ENCODE assay signal across 10 cellular contexts in genomic region chr1:63537940-63538339, GRCh38. TPM values are rescaled to one million over a fixed set of nuclear protein-coding genes. Genes with fewer than 3 reads are reported as not detected.
DNase-seq lines count a peak whose midpoint lies in the region; ATAC-seq and TF ChIP-seq lines count a peak whose summit lies in the region.
"Had no signal": no experiment of that assay in that cellular context is flagged by ENCODE, and none has a peak within 500 bp of the region (broad histone marks: within the 10 kb centered on the region; RNA-seq: fewer than 3 reads in every experiment).

No MANE protein-coding gene starts in this region.

- H3K4me1 ChIP-seq in SK-N-SH (ENCODE audit: control insufficient read depth in 1 of 2, insufficient read depth in 2 of 2, low read depth in 1 of 2, low read length in 1 of 2): no peaks in the 10 kb centered on the region

- H3K9me3 ChIP-seq in SK-N-SH: no peaks in the 10 kb centered on the region

- H3K4me3 ChIP-seq in AG04449 (ENCODE audit: low read depth, low read length) (no peak overlapping the region), SK-N-SH (ENCODE audit: low read depth in 2 of 2, low read length in 1 of 2) (no peak overlapping the region)

- ATAC-seq in GM18517 (IDR thresholded peaks at IDR 0.05; ENCODE audit: unreplicated experiment) (no peak), HG02973 (IDR thresholded peaks at IDR 0.05; ENCODE audit: unreplicated experiment) (no peak)

- no peak overlapping the region for H3K4me2 ChIP-seq in SK-N-SH

- no peaks in the 10 kb centered on the region for H3K79me2 ChIP-seq in SK-N-SH (ENCODE audit: insufficient read depth)

- DNase-seq in AG04449 (ENCODE audit: low read depth, low spot score) (no peak), GM10266 (ENCODE audit: extremely low spot score) (no peak), SK-N-SH (peak; percentile 7), germinal center (ENCODE audit: low spot score) (peak; percentile 4), pons (ENCODE audit: low spot score) (no peak), putamen (ENCODE audit: low spot score) (no peak)
- DNase-seq: activated T-cell treated with anti-CD3 and anti-CD28 coated beads, Interleukin-2, amount 50 U/mL, for 24 hours; stimulated activated CD4-positive, alpha-beta T cell treated with anti-CD3 and anti-CD28 coated beads, Interleukin-1b, Interleukin-23, amount 100 ng/mL, for 48 hours had no signal

- H3K27me3 ChIP-seq in SK-N-SH (ENCODE audit: insufficient read depth): no peaks in the 10 kb centered on the region

- 6% methylated on average over 1 of the region's 1 CpG for WGBS in SK-N-SH (ENCODE audit: low lambda C conversion rate)

- TF ChIP-seq CTCF in AG04449 (IDR thresholded peaks at IDR 0.05; ENCODE audit: insufficient read depth, low read length, missing control alignments) (peak; percentile 16), GM10266 (IDR thresholded peaks at IDR 0.05; ENCODE audit: control insufficient read depth, insufficient read depth, low read depth, missing control alignments) (peak; percentile 16), SK-N-SH (IDR thresholded peaks at IDR 0.05) (peak; percentile 70)

- POLR2A ChIA-PET in AG04449 (lab: Yijun Ruan, JAX) (no interaction called here), SK-N-SH (lab: Yijun Ruan, JAX) (no interaction called here)

- H3K9ac ChIP-seq in SK-N-SH: no peak overlapping the region

- H3F3A ChIP-seq in SK-N-SH (replicated peaks; ENCODE audit: insufficient read depth): peaks cover 7% of the 10 kb centered on the region

- H2AFZ ChIP-seq in SK-N-SH (ENCODE audit: low read depth): no peak overlapping the region

- peaks cover 23 to 25% of the 10 kb centered on the region in 2 experiments for H3K36me3 ChIP-seq in SK-N-SH (replicated peaks in 1 of 2; ENCODE audit: control insufficient read depth in 1 of 2, insufficient read depth in 2 of 2, low read length in 1 of 2)

- TF ChIP-seq RAD21 in SK-N-SH (IDR thresholded peaks at IDR 0.05; ENCODE audit: low read length): peak; percentile 59

- TF ChIP-seq EP300 in SK-N-SH (IDR thresholded peaks at IDR 0.05; ENCODE audit: borderline replicate concordance in 1 of 2, low read depth in 1 of 2, low read length in 1 of 2): no peak

- CTCF ChIA-PET in AG04449 (lab: Yijun Ruan, JAX) (interaction anchor here (0.8 to 4.3 kb wide), 13 partner anchors 10 to 710 kb away, joined by 3 to 25 read pairs (median 6); no protein-coding TSS in a partner anchor), SK-N-SH (lab: Yijun Ruan, JAX) (interaction anchor here (0.7 to 4.0 kb wide), 31 partner anchors 10 to 707 kb away, joined by 3 to 29 read pairs (median 3); partner anchors contain the start of genes EFCAB7 and ITGB3BP)

- no peak overlapping the region for H3K27ac ChIP-seq in SK-N-SH (ENCODE audit: low read depth in 2 of 2, low read length in 1 of 2)

- no peaks in the 10 kb centered on the region for H4K20me1 ChIP-seq in SK-N-SH (ENCODE audit: insufficient read depth)

- no peaks in the 10 kb centered on the region for H3K9me2 ChIP-seq in SK-N-SH

TF ChIP-seq in SK-N-SH, 30 proteins besides CTCF, POLR2A, EP300 and RAD21:
- no peak for TF ChIP-seq TEAD4 (IDR thresholded peaks at IDR 0.05; ENCODE audit: borderline replicate concordance, insufficient read depth)
- no peak for TF ChIP-seq MEF2A (IDR thresholded peaks at IDR 0.05; ENCODE audit: borderline replicate concordance, low read depth)
- TF ChIP-seq FOXJ3 (CRISPR knock-in tag; IDR thresholded peaks at IDR 0.05): no peak
- no peak for TF ChIP-seq USF2 (IDR thresholded peaks at IDR 0.05; ENCODE audit: borderline replicate concordance, low read depth, low read length)
- no peak for TF ChIP-seq MAX (IDR thresholded peaks at IDR 0.05; ENCODE audit: low read depth)
- no peak for TF ChIP-seq IRF3 (IDR thresholded peaks at IDR 0.05; ENCODE audit: low read depth, low read length)
- TF ChIP-seq REST (IDR thresholded peaks at IDR 0.05; ENCODE audit: low read depth, low read length): no peak
- no peak for TF ChIP-seq NFIC (IDR thresholded peaks at IDR 0.05; ENCODE audit: borderline replicate concordance)
- TF ChIP-seq TAF1 (IDR thresholded peaks at IDR 0.05; ENCODE audit: borderline replicate concordance, low read depth, low read length): no peak
- TF ChIP-seq POLR2AphosphoS5 (IDR thresholded peaks at IDR 0.05; ENCODE audit: low read depth, low read length): no peak
- no peak for TF ChIP-seq GABPA (IDR thresholded peaks at IDR 0.05; ENCODE audit: low read depth)
- no peak for TF ChIP-seq RCOR1 (IDR thresholded peaks at IDR 0.05; ENCODE audit: low read length)
- no peak for TF ChIP-seq JUND (IDR thresholded peaks at IDR 0.05)

RNA-seq across cellular contexts. Expression of gene EFCAB7, which starts 14.6 kb away (rescaled TPM):
- 2.4 and 2.7 TPM in 2 replicates for polyA plus RNA-seq in SK-N-SH (2012; rRNA removed)
- polyA plus RNA-seq in SK-N-SH (2012; cell fraction: cytosol; rRNA removed): 3.3 and 4.4 TPM in 2 replicates
- polyA plus RNA-seq in SK-N-SH (2012; cell fraction: nucleus; rRNA removed): 1.5 and 4.5 TPM in 2 replicates

RNA-seq across cellular contexts. Expression of gene ITGB3BP, which starts 14.9 kb away (rescaled TPM):
- 9.9 and 12.8 TPM in 2 replicates for polyA plus RNA-seq in SK-N-SH (2012; rRNA removed)
- 14.4 and 20.2 TPM in 2 replicates for polyA plus RNA-seq in SK-N-SH (2012; cell fraction: cytosol; rRNA removed)
- 9.7 and 14.1 TPM in 2 replicates for polyA plus RNA-seq in SK-N-SH (2012; cell fraction: nucleus; rRNA removed)

RNA-seq across cellular contexts. Expression of gene PGM1, which starts 55.3 kb away (rescaled TPM):
- polyA plus RNA-seq in SK-N-SH (2012; rRNA removed): 19.3 and 20.7 TPM in 2 replicates
- 23.2 and 25.0 TPM in 2 replicates for polyA plus RNA-seq in SK-N-SH (2012; cell fraction: cytosol; rRNA removed)
- 18.1 and 19.6 TPM in 2 replicates for polyA plus RNA-seq in SK-N-SH (2012; cell fraction: nucleus; rRNA removed)

Comparison
In these comparisons a context has a peak if more than half of its experiments do, and no peak if none do; other contexts are left out.
1. DNase-seq: peak in SK-N-SH (single experiment) and germinal center (single experiment); none in AG04449 (single experiment), GM10266 (single experiment), pons (single experiment) and putamen (single experiment).
2. CTCF ChIP-seq: peak in every context shown above with its lines; median percentile 70 in SK-N-SH; 16 in AG04449; 16 in GM10266.